In genomic region chr17:7553356-7553755, GRCh38 we compare ENCODE assay signal across 15 cellular contexts. TPM values are rescaled to one million over a fixed set of nuclear protein-coding genes. Genes with fewer than 3 reads are reported as not detected.
DNase-seq lines count a peak whose midpoint lies in the region; ATAC-seq and TF ChIP-seq lines count a peak whose summit lies in the region.
"Had no signal": no experiment of that assay in that cellular context is flagged by ENCODE, and none has a peak within 500 bp of the region (broad histone marks: within the 10 kb centered on the region; RNA-seq: fewer than 3 reads in every experiment).

No MANE protein-coding gene starts in this region.

- H3K36me3 Mint-ChIP-seq in activated T-cell treated with anti-CD3 and anti-CD28 coated beads, Interleukin-2, amount 50 U/mL, for 72 hours (ENCODE audit: insufficient read depth in 2 of 2), result no peaks in the 10 kb centered on the region
- peaks cover 11% of the 10 kb centered on the region for H3K36me3 Mint-ChIP-seq in activated B cell treated with CpG ODN at 0.5 μM for 24 hours (ENCODE audit: low read depth)

- peak overlapping the region; percentile 56 for H3K27ac Mint-ChIP-seq in activated T-cell treated with anti-CD3 and anti-CD28 coated beads, Interleukin-2, amount 50 U/mL, for 72 hours
- H3K27ac Mint-ChIP-seq in activated B cell treated with CpG ODN at 0.5 μM for 24 hours, result peak overlapping the region; percentile 81

- no peak for DNase-seq in activated T-cell treated with anti-CD3 and anti-CD28 coated beads, Interleukin-2, amount 50 U/mL, for 72 hours
- DNase-seq in activated T-cell treated with anti-CD3 and anti-CD28 coated beads for 4 hours (no peak), activated B cell treated with CpG ODN at 0.5 μM for 24 hours (no peak), substantia nigra (lab: John Stamatoyannopoulos, UW) (no peak)
- DNase-seq: activated CD8-positive, alpha-beta memory T cell treated with anti-CD3 and anti-CD28 coated beads, Interleukin-2, amount 50 U/mL, for 48 hours; HCEC 1CT; mesenchymal stem cell; NCI-H2081; ovary; SHP77; testis had no signal

- peaks cover 0 to 41% (median 24%) of the 10 kb centered on the region in 3 donors for H3K4me1 ChIP-seq in gastroesophageal sphincter

- TF ChIP-seq CTCF in activated B cell treated with CpG ODN at 0.5 μM for 24 hours (IDR thresholded peaks at IDR 0.05) (no peak), gastroesophageal sphincter (IDR thresholded peaks at IDR 0.05) (no peak)

- no peaks in the 10 kb centered on the region for H3K9me3 ChIP-seq in gastroesophageal sphincter
- H3K9me3 ChIP-seq: ovary, testis had no signal

- H3K4me3 ChIP-seq in gastroesophageal sphincter, result no peak overlapping the region
- H3K4me3 ChIP-seq: ovary, testis had no signal

- H3K27ac ChIP-seq in gastroesophageal sphincter, result peak overlapping the region in 3 of 4 donors; percentile 32 to 38 (median 33)
- peak overlapping the region; percentile 13 for H3K27ac ChIP-seq in substantia nigra (ENCODE audit: low read depth, low read length, poor library complexity, severe bottlenecking)
- H3K27ac ChIP-seq: ovary, testis had no signal

- intact Hi-C loops in activated B cell treated with CpG ODN at 0.5 μM for 24 hours (cut with micrococcal nuclease), result no loop called here

- peaks cover 0 to 39% of the 10 kb centered on the region in 2 donors for H3K36me3 ChIP-seq in gastroesophageal sphincter
- H3K36me3 ChIP-seq: ovary had no signal

- ATAC-seq in activated T-cell treated with anti-CD3 and anti-CD28 coated beads, Interleukin-2, amount 50 U/mL, for 72 hours (replicated peaks in 1 of 2), result no peak
- no peak for ATAC-seq in activated B cell treated with CpG ODN at 0.5 μM for 24 hours (ENCODE audit: low read depth)
- no peak for ATAC-seq in gastroesophageal sphincter
- ATAC-seq in HG02798 (IDR thresholded peaks at IDR 0.05; ENCODE audit: poor library complexity, unreplicated experiment), result no peak
- ATAC-seq in GM19351 (IDR thresholded peaks at IDR 0.05; ENCODE audit: unreplicated experiment), result no peak
- no peak for ATAC-seq in GM21423 (IDR thresholded peaks at IDR 0.05; ENCODE audit: unreplicated experiment)

- POLR2A ChIA-PET in activated B cell treated with CpG ODN at 0.5 μM for 24 hours (lab: Charles Lee), result interaction anchor here (0.6 to 2.9 kb wide), 7 partner anchors 8 to 98 kb away, joined by 3 to 26 read pairs (median 7); partner anchors contain the start of genes MPDU1 and SENP3

- peak overlapping the region; percentile 51 to 60 for H3K4me3 Mint-ChIP-seq in activated T-cell treated with anti-CD3 and anti-CD28 coated beads, Interleukin-2, amount 50 U/mL, for 72 hours
- H3K4me3 Mint-ChIP-seq in activated B cell treated with CpG ODN at 0.5 μM for 24 hours, result peak overlapping the region; percentile 24

- no peaks in the 10 kb centered on the region for H3K27me3 Mint-ChIP-seq in activated T-cell treated with anti-CD3 and anti-CD28 coated beads, Interleukin-2, amount 50 U/mL, for 72 hours (ENCODE audit: low read depth)
- no peaks in the 10 kb centered on the region for H3K27me3 Mint-ChIP-seq in activated B cell treated with CpG ODN at 0.5 μM for 24 hours

- no peaks in the 10 kb centered on the region for H3K27me3 ChIP-seq in gastroesophageal sphincter
- H3K27me3 ChIP-seq: ovary, testis had no signal

- TF ChIP-seq POLR2A in gastroesophageal sphincter (IDR thresholded peaks at IDR 0.05), result no peak

- no peak for TF ChIP-seq EP300 in gastroesophageal sphincter (IDR thresholded peaks at IDR 0.05)

- peaks cover 67% of the 10 kb centered on the region for H3K4me1 Mint-ChIP-seq in activated T-cell treated with anti-CD3 and anti-CD28 coated beads, Interleukin-2, amount 50 U/mL, for 72 hours (ENCODE audit: low read depth)
- H3K4me1 Mint-ChIP-seq in activated B cell treated with CpG ODN at 0.5 μM for 24 hours, result peaks cover 74% of the 10 kb centered on the region

- 100% methylated on average over 1 of the region's 1 CpG; no CpG with 5 or more reads in 1 of the 2 donors for WGBS in gastroesophageal sphincter (ENCODE audit: low coverage in 1 of 2), 2 donors

- CTCF ChIA-PET in activated B cell treated with CpG ODN at 0.5 μM for 24 hours (lab: Charles Lee), result interaction anchor here (2.1 to 2.3 kb wide), 2 partner anchors 30 to 39 kb away, joined by 7 to 15 read pairs; no protein-coding TSS in a partner anchor

- no peaks in the 10 kb centered on the region for H3K9me3 Mint-ChIP-seq in activated T-cell treated with anti-CD3 and anti-CD28 coated beads, Interleukin-2, amount 50 U/mL, for 72 hours
- no peaks in the 10 kb centered on the region for H3K9me3 Mint-ChIP-seq in activated B cell treated with CpG ODN at 0.5 μM for 24 hours

RNA-seq across cellular contexts. Expression of gene TNFSF12, which starts 4.5 kb away (rescaled TPM):
- total RNA-seq in activated T-cell treated with anti-CD3 and anti-CD28 coated beads, Interleukin-2, amount 50 U/mL, for 72 hours, result 10 to 100 TPM; 23.2 to 25.5 TPM
- total RNA-seq in activated B cell treated with CpG ODN at 0.5 μM for 24 hours, result 25.2 and 30.7 TPM in 2 replicates
- 100 to 1,000 TPM in 1 of 4 donors, 10 to 100 TPM in 3; 61.1 to 108 (median 84.7) TPM for total RNA-seq in gastroesophageal sphincter

RNA-seq across cellular contexts. Expression of gene TNFSF13, which starts 5.2 kb away (rescaled TPM):
- 1 to 10 TPM; 4.3 to 7.8 TPM for total RNA-seq in activated T-cell treated with anti-CD3 and anti-CD28 coated beads, Interleukin-2, amount 50 U/mL, for 72 hours
- 14.4 and 15.3 TPM in 2 replicates for total RNA-seq in activated B cell treated with CpG ODN at 0.5 μM for 24 hours
- 10 to 100 TPM; 14.5 to 47.1 (median 27.2) TPM for total RNA-seq in gastroesophageal sphincter

RNA-seq across cellular contexts. Expression of gene SENP3, which starts 8.4 kb away (rescaled TPM):
- total RNA-seq in activated T-cell treated with anti-CD3 and anti-CD28 coated beads, Interleukin-2, amount 50 U/mL, for 72 hours, result 10 to 100 TPM; 41.8 to 55.3 TPM
- total RNA-seq in activated B cell treated with CpG ODN at 0.5 μM for 24 hours, result 49.6 and 55.8 TPM in 2 replicates
- 10 to 100 TPM; 68.3 to 94.7 (median 79.6) TPM for total RNA-seq in gastroesophageal sphincter

RNA-seq across cellular contexts. Expression of gene CD68, which starts 26.1 kb away (rescaled TPM):
- 10 to 100 TPM; 10.3 to 28.1 TPM for total RNA-seq in activated T-cell treated with anti-CD3 and anti-CD28 coated beads, Interleukin-2, amount 50 U/mL, for 72 hours
- 7.2 and 7.8 TPM in 2 replicates for total RNA-seq in activated B cell treated with CpG ODN at 0.5 μM for 24 hours
- 10 to 100 TPM in 3 of 4 donors, 1 to 10 TPM in 1; 7.9 to 83.1 (median 46.1) TPM for total RNA-seq in gastroesophageal sphincter

RNA-seq across cellular contexts. Expression of gene MPDU1, which starts 30.3 kb away (rescaled TPM):
- total RNA-seq in activated T-cell treated with anti-CD3 and anti-CD28 coated beads, Interleukin-2, amount 50 U/mL, for 72 hours, result 10 to 100 TPM; 44.0 to 51.9 TPM
- total RNA-seq in activated B cell treated with CpG ODN at 0.5 μM for 24 hours (50.7 and 58.9 TPM in 2 replicates), gastroesophageal sphincter (10 to 100 TPM; 38.1 to 66.5 (median 51.2) TPM)
